ENCODE assay signal across 30 cellular contexts in genomic region chr2:71720283-71720560, GRCh38.
DNase-seq lines count a peak whose midpoint lies in the region; ATAC-seq, FAIRE-seq and TF ChIP-seq lines count a peak whose summit lies in the region.
"Had no signal": no experiment of that assay in that cellular context is flagged by ENCODE, and none has a peak within 500 bp of the region (broad histone marks: within the 10 kb centered on the region; RNA-seq: fewer than 3 reads in every experiment).

No MANE protein-coding gene starts in this region.

- intact Hi-C loops in HepG2 (cut with micrococcal nuclease; ENCODE audit: unreplicated experiment) (no loop called here), right lobe of liver (cut with DNase I) (no loop called here), gastrocnemius medialis (cut with DNase I; ENCODE audit: low total_unique reads) (no loop called here)

- H3K36me3 ChIP-seq in HepG2 (replicated peaks in 1 of 2; ENCODE audit: control insufficient read depth in 1 of 2, insufficient read depth in 2 of 2, low read length in 2 of 2) = no peaks in the 10 kb centered on the region
- no peaks in the 10 kb centered on the region for H3K36me3 ChIP-seq in right lobe of liver
- no peaks in the 10 kb centered on the region for H3K36me3 ChIP-seq in gastrocnemius medialis
- H3K36me3 ChIP-seq: BE2C, esophagus muscularis mucosa, uterus had no signal

- POLR2A ChIA-PET in HepG2 (lab: Yijun Ruan, JAX) = no interaction called here

- H3K9me3 ChIP-seq in HepG2 (ENCODE audit: low read length) (peaks cover 9% of the 10 kb centered on the region), right lobe of liver (no peaks in the 10 kb centered on the region), gastrocnemius medialis (peaks cover 0 to 5% (median 0%) of the 10 kb centered on the region in 3 donors)
- H3K9me3 ChIP-seq: BE2C, uterus had no signal

- TF ChIP-seq POLR2A in HepG2 (IDR thresholded peaks at IDR 0.05; ENCODE audit: insufficient read depth in 1 of 2, low read depth in 2 of 2, low read length in 2 of 2) (no peak), right lobe of liver (IDR thresholded peaks at IDR 0.05) (no peak), gastrocnemius medialis (IDR thresholded peaks at IDR 0.05) (no peak)

- H3K9ac ChIP-seq in HepG2 (ENCODE audit: insufficient read depth, low read depth, low read length) = no peak overlapping the region

- H3K27ac ChIP-seq in HepG2 (ENCODE audit: extremely low read length, insufficient read depth, low read length) (no peak overlapping the region), right lobe of liver (no peak overlapping the region), gastrocnemius medialis (peak overlapping the region in 3 of 4 donors; percentile 17 to 90 (median 82))
- H3K27ac ChIP-seq: A549, VCaP had no signal

- H3K4me2 ChIP-seq in HepG2 (ENCODE audit: low read depth, low read length) = peak overlapping the region; percentile 63
- H3K4me2 ChIP-seq: A549 had no signal

- CTCF ChIA-PET in HepG2 (lab: Yijun Ruan, JAX; ENCODE audit: low intra/inter-chr PET ratio, low total read pairs) = no interaction called here

- TF ChIP-seq EP300 in HepG2 (IDR thresholded peaks at IDR 0.05; ENCODE audit: low read depth in 2 of 2, low read length in 2 of 2) (no peak), HepG2 (CRISPR knock-in tag; IDR thresholded peaks at IDR 0.05; ENCODE audit: borderline replicate concordance) (no peak)

- no peak overlapping the region for H3K4me3 ChIP-seq in HepG2 (replicated peaks in 1 of 3; ENCODE audit: insufficient read depth in 1 of 3, low read depth in 2 of 3, low read length in 3 of 3)
- H3K4me3 ChIP-seq in right lobe of liver = no peak overlapping the region
- no peak overlapping the region for H3K4me3 ChIP-seq in gastrocnemius medialis
- H3K4me3 ChIP-seq: A549, esophagus muscularis mucosa, K562, smooth muscle cell, uterus had no signal

- H3K27ac Mint-ChIP-seq in chondrocyte (ENCODE audit: unreplicated experiment) = peak overlapping the region; percentile 70
- H3K27ac Mint-ChIP-seq: activated naive CD8-positive, alpha-beta T cell treated with anti-CD3 and anti-CD28 coated beads, Interleukin-2, amount 10 ng/mL, durations not matched to agents 7 days and 5 days; naive thymus-derived CD4-positive, alpha-beta T cell; T-helper 2 cell treated with Interferon-gamma antibody and Interleukin-4, amounts not matched to agents 5 μg/mL and 100 μg/mL, for 36 hours had no signal

- H2AFZ ChIP-seq in HepG2 (ENCODE audit: low read length) = no peak overlapping the region

- peaks cover 3% of the 10 kb centered on the region for H3K36me3 Mint-ChIP-seq in chondrocyte (ENCODE audit: low read depth)
- H3K36me3 Mint-ChIP-seq: activated naive CD8-positive, alpha-beta T cell treated with anti-CD3 and anti-CD28 coated beads, Interleukin-2, amount 10 ng/mL, durations not matched to agents 7 days and 5 days; naive thymus-derived CD4-positive, alpha-beta T cell had no signal

- TF ChIP-seq CTCF in HepG2 (CRISPR knock-in tag; IDR thresholded peaks at IDR 0.05) (no peak), right lobe of liver (IDR thresholded peaks at IDR 0.05) (no peak), chondrocyte (IDR thresholded peaks at IDR 0.05) (peak; percentile 15), gastrocnemius medialis (IDR thresholded peaks at IDR 0.05 in 4 of 5, conservative IDR thresholded peaks at IDR 0.05 in 1 of 5) (no peak)

- DNase-seq in HepG2 (ENCODE audit: low spot score) (no peak), right lobe of liver (no peak), chondrocyte (ENCODE audit: low spot score) (no peak), gastrocnemius medialis (no peak), glomerular visceral epithelial cell (ENCODE audit: extremely low spot score) (no peak), NCI-H748 treated with DMSO at 0.1 percent for 48 hours (lab: John Stamatoyannopoulos, UW) (no peak), NCI-H2107 (lab: John Stamatoyannopoulos, UW) (no peak), NCI-H2081 treated with DMSO at 0.1 percent for 48 hours (lab: John Stamatoyannopoulos, UW) (no peak)
- DNase-seq: activated CD4-positive, alpha-beta T cell treated with anti-CD3 and anti-CD28 coated beads for 4 hours; activated CD8-positive, alpha-beta memory T cell treated with anti-CD3 and anti-CD28 coated beads for 24 hours; activated gamma-delta T cell; activated naive CD8-positive, alpha-beta T cell treated with anti-CD3 and anti-CD28 coated beads, Interleukin-2, amount 10 ng/mL, durations not matched to agents 7 days and 5 days; BE2C; central memory CD4-positive, alpha-beta T cell; dermis blood vessel endothelial cell; midbrain; naive thymus-derived CD4-positive, alpha-beta T cell; NCI-H1436 treated with DMSO at 0.1 percent for 48 hours; NCI-H446; stimulated activated CD4-positive, alpha-beta T cell treated with anti-CD3 and anti-CD28 coated beads, Interleukin-2, amount 100 ng/mL, for 24 hours; uterus had no signal

- no peaks in the 10 kb centered on the region for H3K79me2 ChIP-seq in HepG2 (ENCODE audit: insufficient read depth, low read length)

- no peak for ATAC-seq in HepG2
- no peak for ATAC-seq in right lobe of liver
- ATAC-seq in gastrocnemius medialis = no peak
- ATAC-seq: A549; HCT116; K562; naive thymus-derived CD4-positive, alpha-beta T cell; Right ventricle myocardium inferior had no signal

- H3K27me3 ChIP-seq in HepG2 (ENCODE audit: control insufficient read depth in 1 of 2, insufficient read depth in 2 of 2, low read length in 2 of 2) = peaks cover 0 to 13% of the 10 kb centered on the region in 2 experiments; a peak in 3 of 5 replicates
- H3K27me3 ChIP-seq in right lobe of liver = no peaks in the 10 kb centered on the region
- no peaks in the 10 kb centered on the region for H3K27me3 ChIP-seq in gastrocnemius medialis
- H3K27me3 ChIP-seq: BE2C, esophagus muscularis mucosa, uterus had no signal

- no peaks in the 10 kb centered on the region for H3K4me1 Mint-ChIP-seq in chondrocyte (ENCODE audit: low read depth)
- H3K4me1 Mint-ChIP-seq: activated naive CD8-positive, alpha-beta T cell treated with anti-CD3 and anti-CD28 coated beads, Interleukin-2, amount 10 ng/mL, durations not matched to agents 7 days and 5 days; naive thymus-derived CD4-positive, alpha-beta T cell had no signal

- peaks cover 7% of the 10 kb centered on the region for H3K9me3 Mint-ChIP-seq in chondrocyte (ENCODE audit: low read depth)
- H3K9me3 Mint-ChIP-seq: T-helper 2 cell treated with Interferon-gamma antibody and Interleukin-4, amounts not matched to agents 5 μg/mL and 100 μg/mL, for 36 hours had no signal

- no peak for TF ChIP-seq RAD21 in HepG2 (CRISPR knock-in tag; IDR thresholded peaks at IDR 0.05)

- no peaks in the 10 kb centered on the region for H3K27me3 Mint-ChIP-seq in chondrocyte (ENCODE audit: low read depth)

- no TSS peak for BruUV-seq in HepG2 (replicated peaks; lab: Mats Ljungman, UMichigan)

- H3K4me1 ChIP-seq in HepG2 (ENCODE audit: insufficient read depth, low read length) = peaks cover 67% of the 10 kb centered on the region
- H3K4me1 ChIP-seq in right lobe of liver = peaks cover 0 to 6% (median 0%) of the 10 kb centered on the region in 4 donors
- H3K4me1 ChIP-seq in gastrocnemius medialis = peaks cover 63 to 68% of the 10 kb centered on the region in 2 donors
- H3K4me1 ChIP-seq: BE2C, uterus had no signal

- H3K4me3 Mint-ChIP-seq in chondrocyte (ENCODE audit: unreplicated experiment) = no peak overlapping the region
- H3K4me3 Mint-ChIP-seq: activated naive CD8-positive, alpha-beta T cell treated with anti-CD3 and anti-CD28 coated beads, Interleukin-2, amount 10 ng/mL, durations not matched to agents 7 days and 5 days; naive thymus-derived CD4-positive, alpha-beta T cell; T-helper 2 cell treated with Interferon-gamma antibody and Interleukin-4, amounts not matched to agents 5 μg/mL and 100 μg/mL, for 36 hours had no signal

- no peak for FAIRE-seq in HepG2 (lab: Jason Lieb, UNC)
- FAIRE-seq: A549, islet of Langerhans, K562 had no signal

- in situ Hi-C loops in HepG2 (cut with HindIII; ENCODE audit: extremely low pct_ligation_motif_present, low pct_unique_long_range_greater_than_20kb) (no loop called here), gastrocnemius medialis (cut with MboI; ENCODE audit: low sequenced_read_pairs in 4 of 4) (no loop called here)

- H4K20me1 ChIP-seq in HepG2 (ENCODE audit: insufficient read depth, low read length) = no peaks in the 10 kb centered on the region

TF ChIP-seq in HepG2, 621 proteins besides CTCF, POLR2A, EP300 and RAD21 (continues in another document):
- TF ChIP-seq TRIM22 (IDR thresholded peaks at IDR 0.05) = no peak
- no peak for TF ChIP-seq ZBTB37 (CRISPR knock-in tag; IDR thresholded peaks at IDR 0.05)
- TF ChIP-seq ZBTB7A (CRISPR knock-in tag; IDR thresholded peaks at IDR 0.05) = no peak
- TF ChIP-seq ZNF414 (CRISPR knock-in tag; IDR thresholded peaks at IDR 0.05) = no peak
- TF ChIP-seq ZNF274 (CRISPR knock-in tag; IDR thresholded peaks at IDR 0.05) = no peak

Comparison
In these comparisons a context has a peak if more than half of its experiments do, and no peak if none do; other contexts are left out.
1. H3K27ac ChIP-seq: peak in gastrocnemius medialis (3 of 4); none in HepG2 (single experiment) and right lobe of liver (0 of 3).